17 cellular contexts compared by ENCODE assay signal in the genomic region with DNA sequence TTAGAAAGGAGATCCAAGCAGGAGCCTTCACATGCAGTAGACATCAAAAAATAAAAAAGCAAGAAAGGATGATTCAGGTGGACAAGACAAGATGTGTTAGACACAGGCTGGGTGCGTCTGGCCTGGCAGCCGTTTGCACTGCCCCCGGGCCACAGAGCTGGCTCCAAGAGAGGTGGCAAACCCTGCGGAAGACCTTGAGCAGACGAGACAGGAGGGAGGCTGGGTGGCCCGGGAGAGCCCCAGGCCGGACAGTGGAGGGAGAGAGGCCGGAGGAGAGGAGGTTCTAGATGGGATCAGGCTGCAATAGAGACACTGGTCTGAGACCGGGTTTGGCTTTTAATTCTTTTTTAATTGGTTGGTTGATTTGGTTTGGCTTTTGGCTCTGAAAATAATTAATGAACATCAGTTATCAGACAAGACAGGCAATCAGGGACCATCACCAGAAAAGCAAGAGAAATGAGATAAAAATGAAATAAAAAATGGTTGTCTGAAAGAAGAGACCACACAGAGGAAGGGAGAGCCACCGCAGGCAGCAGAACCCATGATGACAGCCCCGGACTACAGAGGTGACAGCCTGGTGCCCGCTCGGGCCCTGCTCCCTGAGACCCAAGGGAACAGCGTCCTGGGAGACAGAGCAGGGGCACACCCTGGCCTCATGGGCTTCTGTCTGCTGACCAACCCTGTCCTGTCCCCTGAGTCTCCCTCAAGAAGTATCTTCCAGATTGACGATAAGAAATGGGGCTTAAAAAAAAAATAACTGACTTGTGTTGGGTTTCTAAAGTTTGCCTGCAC.
"Had no signal": no experiment of that assay in that cellular context is flagged by ENCODE, and none has a peak within 500 bp of the region (broad histone marks: within the 10 kb centered on the region; RNA-seq: fewer than 3 reads in every experiment).

No MANE protein-coding gene starts in this region.

- H3K4me1 ChIP-seq: body of pancreas, colonic mucosa had no signal

- H3K4me3 ChIP-seq: body of pancreas, colonic mucosa, right lobe of liver, upper lobe of right lung had no signal

- H3K9me3 Mint-ChIP-seq: activated naive CD4-positive, alpha-beta T cell treated with anti-CD3 and anti-CD28 coated beads, Interleukin-2, amount 50 U/mL, for 72 hours; activated T-cell treated with anti-CD3 and anti-CD28 coated beads, Interleukin-2, amount 50 U/mL, for 24 hours; neural crest cell; stimulated activated naive CD8-positive, alpha-beta T cell treated with anti-CD3 and anti-CD28 coated beads, Interleukin-15, amount 100 ng/mL, for 72 hours had no signal

- DNase-seq: activated CD4-positive, alpha-beta T cell treated with anti-CD3 and anti-CD28 coated beads, Interleukin-2, amount 50 U/mL, for 48 hours; activated effector memory CD4-positive, alpha-beta T cell treated with Interleukin-2 at 50 U/mL for 16 hours; activated T-cell treated with anti-CD3 and anti-CD28 coated beads, Interleukin-2, amount 50 U/mL, for 24 hours; amygdala; body of pancreas; caudate nucleus; colonic mucosa; foreskin fibroblast; hippocampal formation; left ventricle myocardium superior; right lobe of liver; stimulated activated naive CD8-positive, alpha-beta T cell treated with anti-CD3 and anti-CD28 coated beads, Interleukin-15, amount 100 ng/mL, for 72 hours; T-helper 9 cell; upper lobe of right lung had no signal

- H3K27ac Mint-ChIP-seq: activated naive CD4-positive, alpha-beta T cell treated with anti-CD3 and anti-CD28 coated beads, Interleukin-2, amount 50 U/mL, for 72 hours; activated T-cell treated with anti-CD3 and anti-CD28 coated beads, Interleukin-2, amount 50 U/mL, for 24 hours had no signal

- H3K4me3 Mint-ChIP-seq: activated T-cell treated with anti-CD3 and anti-CD28 coated beads, Interleukin-2, amount 50 U/mL, for 24 hours; neural crest cell; stimulated activated naive CD8-positive, alpha-beta T cell treated with anti-CD3 and anti-CD28 coated beads, Interleukin-15, amount 100 ng/mL, for 72 hours had no signal

- H3K4me1 Mint-ChIP-seq: neural crest cell had no signal

- H3K27me3 ChIP-seq: body of pancreas, colonic mucosa, right lobe of liver, upper lobe of right lung had no signal

- H3K9me3 ChIP-seq: body of pancreas, colonic mucosa, right lobe of liver, upper lobe of right lung had no signal

- H3K36me3 ChIP-seq: colonic mucosa, right lobe of liver, upper lobe of right lung had no signal

- H3K36me3 Mint-ChIP-seq: activated naive CD4-positive, alpha-beta T cell treated with anti-CD3 and anti-CD28 coated beads, Interleukin-2, amount 50 U/mL, for 72 hours had no signal

- H3K27ac ChIP-seq: body of pancreas, colonic mucosa, right lobe of liver, upper lobe of right lung, VCaP had no signal
